ENCODE assay signal across 11 cellular contexts in genomic region chr2:54755641-54756326, GRCh38. TPM values are rescaled to one million over a fixed set of nuclear protein-coding genes. Genes with fewer than 3 reads are reported as not detected.
DNase-seq lines count a peak whose midpoint lies in the region; ATAC-seq and TF ChIP-seq lines count a peak whose summit lies in the region.
"Had no signal": no experiment of that assay in that cellular context is flagged by ENCODE, and none has a peak within 500 bp of the region (broad histone marks: within the 10 kb centered on the region; RNA-seq: fewer than 3 reads in every experiment).

No MANE protein-coding gene starts in this region.

- peak; percentile 71 for TF ChIP-seq CTCF in foreskin keratinocyte (conservative IDR thresholded peaks at IDR 0.05)
- TF ChIP-seq CTCF in mucosa of descending colon (IDR thresholded peaks at IDR 0.05) = no peak
- TF ChIP-seq CTCF in testis (IDR thresholded peaks at IDR 0.05) = no peak

- H3K9me3 Mint-ChIP-seq in activated naive CD8-positive, alpha-beta T cell treated with anti-CD3 and anti-CD28 coated beads, Interleukin-2, amount 50 U/mL, for 24 hours = no peaks in the 10 kb centered on the region
- H3K9me3 Mint-ChIP-seq: activated naive CD4-positive, alpha-beta T cell treated with anti-CD3 and anti-CD28 coated beads, Interleukin-2, amount 50 U/mL, for 24 hours had no signal

- H3K36me3 Mint-ChIP-seq in activated naive CD8-positive, alpha-beta T cell treated with anti-CD3 and anti-CD28 coated beads, Interleukin-2, amount 50 U/mL, for 24 hours (ENCODE audit: low read depth) = no peaks in the 10 kb centered on the region
- H3K36me3 Mint-ChIP-seq: activated naive CD4-positive, alpha-beta T cell treated with anti-CD3 and anti-CD28 coated beads, Interleukin-2, amount 50 U/mL, for 24 hours had no signal

- no peaks in the 10 kb centered on the region for H3K36me3 ChIP-seq in mucosa of descending colon (ENCODE audit: low read depth)
- H3K36me3 ChIP-seq in testis (ENCODE audit: low read depth, missing control alignments) = no peaks in the 10 kb centered on the region
- H3K36me3 ChIP-seq: SJSA1 had no signal

- peak overlapping the region; percentile 14 for H3K27ac ChIP-seq in foreskin keratinocyte
- H3K27ac ChIP-seq in testis = no peak overlapping the region
- H3K27ac ChIP-seq: SJSA1 had no signal

- peaks cover 10% of the 10 kb centered on the region for H3K4me1 Mint-ChIP-seq in activated naive CD8-positive, alpha-beta T cell treated with anti-CD3 and anti-CD28 coated beads, Interleukin-2, amount 50 U/mL, for 24 hours
- H3K4me1 Mint-ChIP-seq: activated naive CD4-positive, alpha-beta T cell treated with anti-CD3 and anti-CD28 coated beads, Interleukin-2, amount 50 U/mL, for 24 hours had no signal

- peak in 1 of 2 donors; percentile 75 for DNase-seq in foreskin keratinocyte
- no peak for DNase-seq in activated naive CD8-positive, alpha-beta T cell treated with anti-CD3 and anti-CD28 coated beads, Interleukin-2, amount 50 U/mL, for 24 hours
- DNase-seq in AG08395 (ENCODE audit: low spot score) = no peak
- DNase-seq in mucosa of descending colon = no peak
- DNase-seq in testis = no peak
- DNase-seq: H7 had no signal

- H3K4me1 ChIP-seq in foreskin keratinocyte (peaks cover 27% of the 10 kb centered on the region), mucosa of descending colon (ENCODE audit: low read depth) (no peaks in the 10 kb centered on the region), testis (no peaks in the 10 kb centered on the region)
- H3K4me1 ChIP-seq: SJSA1 had no signal

- H3K9me3 ChIP-seq in mucosa of descending colon (no peaks in the 10 kb centered on the region), testis (no peaks in the 10 kb centered on the region)
- H3K9me3 ChIP-seq: SJSA1 had no signal

- no peak overlapping the region for H3K4me3 Mint-ChIP-seq in activated naive CD8-positive, alpha-beta T cell treated with anti-CD3 and anti-CD28 coated beads, Interleukin-2, amount 50 U/mL, for 24 hours
- H3K4me3 Mint-ChIP-seq: activated naive CD4-positive, alpha-beta T cell treated with anti-CD3 and anti-CD28 coated beads, Interleukin-2, amount 50 U/mL, for 24 hours had no signal

- ATAC-seq in GM18868 (IDR thresholded peaks at IDR 0.05; ENCODE audit: unreplicated experiment) = peak; percentile 71
- ATAC-seq in GM21717 (IDR thresholded peaks at IDR 0.05; ENCODE audit: unreplicated experiment) = peak; percentile 72
- peak; percentile 64 for ATAC-seq in HG03460 (IDR thresholded peaks at IDR 0.05; ENCODE audit: unreplicated experiment)
- peak; percentile 78 for ATAC-seq in foreskin keratinocyte
- ATAC-seq in activated naive CD8-positive, alpha-beta T cell treated with anti-CD3 and anti-CD28 coated beads, Interleukin-2, amount 50 U/mL, for 24 hours = no peak
- ATAC-seq in mucosa of descending colon = no peak

- H3K27me3 Mint-ChIP-seq in activated naive CD8-positive, alpha-beta T cell treated with anti-CD3 and anti-CD28 coated beads, Interleukin-2, amount 50 U/mL, for 24 hours = peaks cover 3% of the 10 kb centered on the region

- intact Hi-C loops in mucosa of descending colon (cut with DNase I, micrococcal nuclease) = no loop called here
- intact Hi-C loops in testis (cut with DNase I; ENCODE audit: low total_unique reads) = no loop called here

- TF ChIP-seq POLR2A in testis (IDR thresholded peaks at IDR 0.05) = no peak

- H3K27me3 ChIP-seq in foreskin keratinocyte (no peaks in the 10 kb centered on the region), testis (no peaks in the 10 kb centered on the region)
- H3K27me3 ChIP-seq: SJSA1 had no signal

- WGBS in testis, 2 donors = 81% methylated on average over 9 of the region's 9 CpGs

- no peak overlapping the region for H3K4me3 ChIP-seq in mucosa of descending colon
- H3K4me3 ChIP-seq in testis = no peak overlapping the region
- H3K4me3 ChIP-seq: SJSA1 had no signal

- no peak overlapping the region for H3K27ac Mint-ChIP-seq in activated naive CD8-positive, alpha-beta T cell treated with anti-CD3 and anti-CD28 coated beads, Interleukin-2, amount 50 U/mL, for 24 hours
- H3K27ac Mint-ChIP-seq: activated naive CD4-positive, alpha-beta T cell treated with anti-CD3 and anti-CD28 coated beads, Interleukin-2, amount 50 U/mL, for 24 hours had no signal

RNA-seq across cellular contexts. Expression of gene EML6, which starts 32.3 kb away (rescaled TPM):
- total RNA-seq in foreskin keratinocyte (0.61 and 0.63 TPM in 2 replicates), mucosa of descending colon (1 to 10 TPM; 3.4 to 7.3 (median 5.3) TPM), testis (10 to 100 TPM; 12.1 to 17.3 TPM)
- polyA plus RNA-seq in foreskin keratinocyte (0.16 and 0.36 TPM in 2 replicates), testis (ENCODE audit: insufficient read depth, low read depth, low replicate concordance) (7.6 TPM)

Comparison
In these comparisons a context has a peak if more than half of its experiments do, and no peak if none do; other contexts are left out.
1. ATAC-seq: peak in GM18868 (single experiment), GM21717 (single experiment), HG03460 (single experiment) and foreskin keratinocyte (single experiment); none in activated naive CD8-positive, alpha-beta T cell treated with anti-CD3 and anti-CD28 coated beads, Interleukin-2, amount 50 U/mL, for 24 hours (single experiment) and mucosa of descending colon (single experiment).